Comparison of ENCODE assay signal across 8 cellular contexts in the genomic region with DNA sequence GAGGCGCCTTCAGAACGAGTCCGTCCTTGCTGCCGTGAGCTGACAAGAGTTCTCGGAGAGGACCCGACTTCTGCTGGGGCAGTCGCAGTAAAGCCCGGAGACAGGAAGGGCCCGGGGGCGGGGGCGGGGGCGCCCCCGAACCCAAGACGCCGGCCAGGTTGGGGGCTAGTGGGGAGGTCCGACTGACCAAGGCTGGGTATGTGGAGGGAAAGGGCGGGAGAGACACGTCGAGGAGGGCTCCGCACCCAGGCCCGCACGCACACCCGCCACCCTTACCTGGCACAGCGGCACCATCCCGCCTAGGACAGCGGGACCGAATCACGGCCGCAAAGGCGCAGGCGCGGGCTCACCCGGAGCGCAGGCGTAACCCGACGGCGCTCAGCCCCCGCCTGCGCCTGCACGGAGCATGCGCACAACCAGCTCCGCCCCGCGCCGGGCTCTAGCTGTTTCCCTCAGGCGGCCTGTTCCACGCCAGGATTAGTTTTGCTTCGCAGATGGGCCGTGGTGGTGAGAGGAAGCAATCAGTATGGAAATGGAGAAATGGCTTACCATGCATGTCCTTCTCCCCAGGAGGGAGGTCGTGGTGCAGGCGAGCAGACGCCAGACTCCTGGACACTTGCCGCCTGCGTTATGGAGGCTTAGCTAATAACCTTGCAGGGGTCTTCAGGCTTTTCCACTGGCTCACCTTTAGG. TPM values are rescaled to one million over a fixed set of nuclear protein-coding genes. Genes with fewer than 3 reads are reported as not detected.
A peak's percentile ranks its signal among the peaks of the same experiment; 100 is the strongest.
DNase-seq lines count a peak whose midpoint lies in the region; ATAC-seq and TF ChIP-seq lines count a peak whose summit lies in the region.

A gene with protein sequence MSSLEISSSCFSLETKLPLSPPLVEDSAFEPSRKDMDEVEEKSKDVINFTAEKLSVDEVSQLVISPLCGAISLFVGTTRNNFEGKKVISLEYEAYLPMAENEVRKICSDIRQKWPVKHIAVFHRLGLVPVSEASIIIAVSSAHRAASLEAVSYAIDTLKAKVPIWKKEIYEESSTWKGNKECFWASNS (minus strand): TSS at position 322 of the 692 bp plus-strand sequence. CDS start 2,583 bp downstream, outside the sequence.

- H3K9ac ChIP-seq in ES-I3 (ENCODE audit: low read depth, low read length): peak within 1 kb of the TSS; percentile 99

- no peaks in the 10 kb centered on the region for H3K36me3 ChIP-seq in ES-I3 (ENCODE audit: insufficient read depth, low read length)
- H3K36me3 ChIP-seq in HAP-1 (replicated peaks): no peaks in the 10 kb centered on the region
- H3K36me3 ChIP-seq in MG63: peaks cover 10% of the 10 kb centered on the region

- H3K27ac Mint-ChIP-seq in natural killer cell treated with Interleukin-12 subunit alpha and Interleukin-12 subunit beta and Interleukin-15 and Interleukin-18, amount 100 ng/mL, for 72 hours: peak within 1 kb of the TSS; percentile 89 to 93

- peaks cover 12% of the 10 kb centered on the region for H3K36me3 Mint-ChIP-seq in natural killer cell treated with Interleukin-12 subunit alpha and Interleukin-12 subunit beta and Interleukin-15 and Interleukin-18, amount 100 ng/mL, for 72 hours

- H3K9me3 ChIP-seq in ES-I3 (ENCODE audit: control insufficient read depth, insufficient read depth, low read length) (no peaks in the 10 kb centered on the region), HAP-1 (no peaks in the 10 kb centered on the region), MG63 (no peaks in the 10 kb centered on the region)

- peaks cover 21 to 26% of the 10 kb centered on the region in 2 donors for H3K4me1 Mint-ChIP-seq in natural killer cell treated with Interleukin-12 subunit alpha and Interleukin-12 subunit beta and Interleukin-15 and Interleukin-18, amount 100 ng/mL, for 72 hours (ENCODE audit: low read depth in 2 of 2)

- H3K27me3 ChIP-seq in HAP-1 (ENCODE audit: low read depth): no peaks in the 10 kb centered on the region
- no peaks in the 10 kb centered on the region for H3K27me3 ChIP-seq in MG63

- DNase-seq in HAP-1 (ENCODE audit: low spot score in 2 of 2): peak; percentile 82 to 92
- DNase-seq in MG63: peak; percentile 89
- DNase-seq in SHP77 (lab: John Stamatoyannopoulos, UW): peak; percentile 79 to 82
- DNase-seq in activated effector memory CD4-positive, alpha-beta T cell treated with Interleukin-2 at 50 U/mL for 16 hours: peak; percentile 82
- DNase-seq in fibroblast of pulmonary artery (ENCODE audit: low read depth): peak; percentile 92
- DNase-seq in natural killer cell treated with Interleukin-12 subunit alpha and Interleukin-12 subunit beta and Interleukin-15 and Interleukin-18, amount 100 ng/mL, for 72 hours (ENCODE audit: low spot score): peak; percentile 92
- peak; percentile 88 for DNase-seq in stimulated activated naive CD4-positive, alpha-beta T cell treated with Interleukin-2 at 50 U/mL for 16 hours (lab: John Stamatoyannopoulos, UW)

- peak within 1 kb of the TSS; percentile 99 for H3K4me3 Mint-ChIP-seq in natural killer cell treated with Interleukin-12 subunit alpha and Interleukin-12 subunit beta and Interleukin-15 and Interleukin-18, amount 100 ng/mL, for 72 hours

- in situ Hi-C loops in HAP-1 (cut with MboI; ENCODE audit: low sequenced_read_pairs): no loop called here

- H3K27me3 Mint-ChIP-seq in natural killer cell treated with Interleukin-12 subunit alpha and Interleukin-12 subunit beta and Interleukin-15 and Interleukin-18, amount 100 ng/mL, for 72 hours: no peaks in the 10 kb centered on the region

- no peaks in the 10 kb centered on the region for H3K9me3 Mint-ChIP-seq in natural killer cell treated with Interleukin-12 subunit alpha and Interleukin-12 subunit beta and Interleukin-15 and Interleukin-18, amount 100 ng/mL, for 72 hours

- ATAC-seq in natural killer cell treated with Interleukin-12 subunit alpha and Interleukin-12 subunit beta and Interleukin-15 and Interleukin-18, amount 100 ng/mL, for 72 hours: peak; percentile 98 to 99

- TF ChIP-seq CTCF in fibroblast of pulmonary artery (IDR thresholded peaks at IDR 0.05; ENCODE audit: low read length, missing control alignments): no peak

- H3K4me1 ChIP-seq in ES-I3 (ENCODE audit: insufficient read depth, low read length) (peaks cover 11% of the 10 kb centered on the region), HAP-1 (peaks cover 31% of the 10 kb centered on the region)

- H3K4me3 ChIP-seq in HAP-1 (peak within 1 kb of the TSS; percentile 48), MG63 (peak within 1 kb of the TSS; percentile 71), fibroblast of pulmonary artery (replicated peaks; ENCODE audit: low read depth, low read length) (peak within 1 kb of the TSS; percentile 81)

RNA-seq across cellular contexts. Expression of the gene that starts here (rescaled TPM):
- total RNA-seq in MG63 (2014; rRNA removed; shearing (Covaris generic); ENCODE audit: low replicate concordance): 98.3 and 115 TPM in 2 replicates
- 10 to 100 TPM; 14.7 to 16.6 TPM for total RNA-seq in natural killer cell treated with Interleukin-12 subunit alpha and Interleukin-12 subunit beta and Interleukin-15 and Interleukin-18, amount 100 ng/mL, for 72 hours

Comparison
In these comparisons a context has a peak if more than half of its experiments do, and no peak if none do; other contexts are left out.
1. Peak in every context shown above with its lines: DNase-seq, ATAC-seq and H3K4me3 ChIP-seq.